In the genomic region with DNA sequence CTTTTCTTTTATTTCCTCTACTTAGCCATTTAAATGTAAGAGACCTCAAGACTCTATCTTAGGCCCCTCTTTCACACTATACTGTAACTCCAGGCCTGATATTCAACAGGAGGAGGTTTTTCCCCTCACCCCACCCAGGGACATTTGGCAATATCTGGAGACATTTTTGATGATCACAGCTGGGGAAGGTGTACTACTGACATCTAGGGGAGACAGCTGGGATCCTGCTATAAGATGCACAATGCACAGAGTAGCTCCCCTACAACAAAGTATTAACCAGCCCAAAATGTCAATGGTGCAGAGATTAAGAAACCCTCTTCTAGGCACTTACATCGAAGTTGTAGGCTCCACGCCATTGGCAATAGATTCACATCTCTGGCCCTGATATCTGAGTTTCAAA, we compare ENCODE assay signal across 12 cellular contexts.
DNase-seq lines count a peak whose midpoint lies in the region; ATAC-seq and TF ChIP-seq lines count a peak whose summit lies in the region.
"Had no signal": no experiment of that assay in that cellular context is flagged by ENCODE, and none has a peak within 500 bp of the region (broad histone marks: within the 10 kb centered on the region; RNA-seq: fewer than 3 reads in every experiment).

No MANE protein-coding gene starts in this region.

- no peak overlapping the region for H3K27ac ChIP-seq in neural cell (ENCODE audit: low read length)

- H3K27ac Mint-ChIP-seq in WTC11 = no peak overlapping the region
- H3K27ac Mint-ChIP-seq in activated T-helper 2 cell treated with anti-CD3 and anti-CD28 coated beads, Interferon-gamma antibody, Interleukin-2, Interleukin-4, amounts not matched to agents 10 μg/mL and 5 μg/mL and 100 μg/mL, durations not matched to agents 14 hours and 24 hours and 36 hours = no peak overlapping the region
- H3K27ac Mint-ChIP-seq: activated CD8-positive, alpha-beta T cell treated with anti-CD3 and anti-CD28 coated beads, Interleukin-2, amount 10 ng/mL, durations not matched to agents 7 days and 5 days had no signal

- intact Hi-C loops in activated T-helper 2 cell treated with anti-CD3 and anti-CD28 coated beads, Interferon-gamma antibody, Interleukin-2, Interleukin-4, amounts not matched to agents 10 μg/mL and 5 μg/mL and 100 μg/mL, durations not matched to agents 14 hours and 24 hours and 36 hours (cut with micrococcal nuclease) = no loop called here

- no peaks in the 10 kb centered on the region for H3K36me3 ChIP-seq in neural cell (ENCODE audit: insufficient read depth, low read length)

- TF ChIP-seq CTCF in GM10248 (IDR thresholded peaks at IDR 0.05; ENCODE audit: control extremely low read depth, extremely low read depth, low read depth, missing control alignments) (peak; percentile 10), WTC11 (IDR thresholded peaks at IDR 0.05) (no peak), neural cell (IDR thresholded peaks at IDR 0.05; ENCODE audit: poor library complexity, severe bottlenecking) (no peak)

- no peaks in the 10 kb centered on the region for H3K9me2 ChIP-seq in neural cell (ENCODE audit: insufficient read depth, low read length)

- peaks cover 6% of the 10 kb centered on the region for H3K36me3 Mint-ChIP-seq in WTC11
- no peaks in the 10 kb centered on the region for H3K36me3 Mint-ChIP-seq in activated T-helper 2 cell treated with anti-CD3 and anti-CD28 coated beads, Interferon-gamma antibody, Interleukin-2, Interleukin-4, amounts not matched to agents 10 μg/mL and 5 μg/mL and 100 μg/mL, durations not matched to agents 14 hours and 24 hours and 36 hours (ENCODE audit: low read depth)

- TF ChIP-seq RAD21 in neural cell (conservative IDR thresholded peaks at IDR 0.05) = peak; percentile 28

- H3K9me3 Mint-ChIP-seq in WTC11 = 0 out of 2 replicates have a peak, but pooled peaks cover 3% of the 10 kb centered on the region
- H3K9me3 Mint-ChIP-seq in activated T-helper 2 cell treated with anti-CD3 and anti-CD28 coated beads, Interferon-gamma antibody, Interleukin-2, Interleukin-4, amounts not matched to agents 10 μg/mL and 5 μg/mL and 100 μg/mL, durations not matched to agents 14 hours and 24 hours and 36 hours = no peaks in the 10 kb centered on the region

- ATAC-seq in WTC11 (peak; percentile 94), GM21390 (IDR thresholded peaks at IDR 0.05; ENCODE audit: unreplicated experiment) (no peak)
- ATAC-seq: activated CD8-positive, alpha-beta T cell treated with anti-CD3 and anti-CD28 coated beads, Interleukin-2, amount 10 ng/mL, durations not matched to agents 7 days and 5 days had no signal

- H3K4me1 Mint-ChIP-seq in WTC11 = peaks cover 3% of the 10 kb centered on the region
- H3K4me1 Mint-ChIP-seq in activated T-helper 2 cell treated with anti-CD3 and anti-CD28 coated beads, Interferon-gamma antibody, Interleukin-2, Interleukin-4, amounts not matched to agents 10 μg/mL and 5 μg/mL and 100 μg/mL, durations not matched to agents 14 hours and 24 hours and 36 hours (ENCODE audit: low read depth) = no peaks in the 10 kb centered on the region

- CTCF ChIA-PET in GM10248 (lab: Yijun Ruan, JAX) = interaction anchor here (1.3 kb wide), 1 partner anchor 10 kb away, joined by 4 read pairs; no protein-coding TSS in a partner anchor
- CTCF ChIA-PET in WTC11 (lab: Charles Lee) = interaction anchor here (1.0 to 1.8 kb wide), 2 partner anchors 122 to 275 kb away, joined by 3 to 18 read pairs; no protein-coding TSS in a partner anchor

- H2AFZ ChIP-seq in neural cell (ENCODE audit: low read depth, low read length) = no peak overlapping the region

- H3K4me2 ChIP-seq in neural cell (ENCODE audit: low read length) = no peak overlapping the region

- H3K9ac ChIP-seq in neural cell (ENCODE audit: low read length) = no peak overlapping the region

- H3K79me2 ChIP-seq in neural cell (replicated peaks; ENCODE audit: insufficient read depth, low read length) = no peaks in the 10 kb centered on the region

- H3K9me3 ChIP-seq in neural cell (ENCODE audit: low read length) = no peaks in the 10 kb centered on the region

- no peaks in the 10 kb centered on the region for H3K27me3 ChIP-seq in neural cell (ENCODE audit: insufficient read depth, low read depth, low read length)

- TF ChIP-seq EP300 in neural cell (conservative IDR thresholded peaks at IDR 0.05; ENCODE audit: poor library complexity, severe bottlenecking) = no peak

- no peak overlapping the region for H3K4me3 Mint-ChIP-seq in WTC11
- no peak overlapping the region for H3K4me3 Mint-ChIP-seq in activated T-helper 2 cell treated with anti-CD3 and anti-CD28 coated beads, Interferon-gamma antibody, Interleukin-2, Interleukin-4, amounts not matched to agents 10 μg/mL and 5 μg/mL and 100 μg/mL, durations not matched to agents 14 hours and 24 hours and 36 hours (ENCODE audit: low read depth)
- H3K4me3 Mint-ChIP-seq: activated CD8-positive, alpha-beta T cell treated with anti-CD3 and anti-CD28 coated beads, Interleukin-2, amount 10 ng/mL, durations not matched to agents 7 days and 5 days had no signal

- H4K20me1 ChIP-seq in neural cell (ENCODE audit: insufficient read depth) = no peaks in the 10 kb centered on the region

- POLR2A ChIA-PET in GM10248 (lab: Yijun Ruan, JAX) = no interaction called here
- POLR2A ChIA-PET in WTC11 (lab: Charles Lee) = no interaction called here

- no peaks in the 10 kb centered on the region for H3F3A ChIP-seq in neural cell (ENCODE audit: insufficient read depth, low read length, poor library complexity, severe bottlenecking)

- H3K4me3 ChIP-seq in Jurkat, Clone E6-1 (ENCODE audit: low read length) = no peak overlapping the region
- no peak overlapping the region for H3K4me3 ChIP-seq in neural cell (ENCODE audit: low read length)

- DNase-seq in GM10248 (ENCODE audit: extremely low spot score) (no peak), WTC11 (ENCODE audit: low spot score) (no peak), NCI-H510A treated with DMSO at 0.1 percent for 48 hours (lab: John Stamatoyannopoulos, UW) (no peak)
- peak; percentile 39 for DNase-seq in Jurkat, Clone E6-1 (ENCODE audit: low read depth, low spot score)
- DNase-seq in activated CD4-positive, alpha-beta T cell treated with anti-CD3 and anti-CD28 coated beads, Interleukin-2, amount 50 U/mL, for 4 hours = no peak
- DNase-seq in activated T-helper 2 cell treated with anti-CD3 and anti-CD28 coated beads, Interferon-gamma antibody, Interleukin-2, Interleukin-4, amounts not matched to agents 10 μg/mL and 5 μg/mL and 100 μg/mL, durations not matched to agents 14 hours and 24 hours and 36 hours (ENCODE audit: low spot score) = no peak
- DNase-seq: activated CD8-positive, alpha-beta T cell treated with anti-CD3 and anti-CD28 coated beads, Interleukin-2, amount 10 ng/mL, durations not matched to agents 7 days and 5 days; aorta; NCI-H1436 treated with DMSO at 0.1 percent for 48 hours; SHP77 had no signal

- H3K27me3 Mint-ChIP-seq in WTC11 (ENCODE audit: low read depth) = no peaks in the 10 kb centered on the region
- H3K27me3 Mint-ChIP-seq in activated T-helper 2 cell treated with anti-CD3 and anti-CD28 coated beads, Interferon-gamma antibody, Interleukin-2, Interleukin-4, amounts not matched to agents 10 μg/mL and 5 μg/mL and 100 μg/mL, durations not matched to agents 14 hours and 24 hours and 36 hours (ENCODE audit: low read depth) = no peaks in the 10 kb centered on the region

TF ChIP-seq in neural cell, 6 proteins besides CTCF, POLR2A, EP300 and RAD21:
- TF ChIP-seq POLR2AphosphoS5 (IDR thresholded peaks at IDR 0.05) (no peak), EZH2 (IDR thresholded peaks at IDR 0.05; ENCODE audit: borderline replicate concordance, insufficient read depth, low read length, poor library complexity, severe bottlenecking) (no peak), SMC3 (conservative IDR thresholded peaks at IDR 0.05; ENCODE audit: poor library complexity) (no peak), TAF1 (IDR thresholded peaks at IDR 0.05; ENCODE audit: low read depth) (no peak), MXI1 (conservative IDR thresholded peaks at IDR 0.05; ENCODE audit: poor library complexity, severe bottlenecking) (no peak)
- TF ChIP-seq, protein P1, sequence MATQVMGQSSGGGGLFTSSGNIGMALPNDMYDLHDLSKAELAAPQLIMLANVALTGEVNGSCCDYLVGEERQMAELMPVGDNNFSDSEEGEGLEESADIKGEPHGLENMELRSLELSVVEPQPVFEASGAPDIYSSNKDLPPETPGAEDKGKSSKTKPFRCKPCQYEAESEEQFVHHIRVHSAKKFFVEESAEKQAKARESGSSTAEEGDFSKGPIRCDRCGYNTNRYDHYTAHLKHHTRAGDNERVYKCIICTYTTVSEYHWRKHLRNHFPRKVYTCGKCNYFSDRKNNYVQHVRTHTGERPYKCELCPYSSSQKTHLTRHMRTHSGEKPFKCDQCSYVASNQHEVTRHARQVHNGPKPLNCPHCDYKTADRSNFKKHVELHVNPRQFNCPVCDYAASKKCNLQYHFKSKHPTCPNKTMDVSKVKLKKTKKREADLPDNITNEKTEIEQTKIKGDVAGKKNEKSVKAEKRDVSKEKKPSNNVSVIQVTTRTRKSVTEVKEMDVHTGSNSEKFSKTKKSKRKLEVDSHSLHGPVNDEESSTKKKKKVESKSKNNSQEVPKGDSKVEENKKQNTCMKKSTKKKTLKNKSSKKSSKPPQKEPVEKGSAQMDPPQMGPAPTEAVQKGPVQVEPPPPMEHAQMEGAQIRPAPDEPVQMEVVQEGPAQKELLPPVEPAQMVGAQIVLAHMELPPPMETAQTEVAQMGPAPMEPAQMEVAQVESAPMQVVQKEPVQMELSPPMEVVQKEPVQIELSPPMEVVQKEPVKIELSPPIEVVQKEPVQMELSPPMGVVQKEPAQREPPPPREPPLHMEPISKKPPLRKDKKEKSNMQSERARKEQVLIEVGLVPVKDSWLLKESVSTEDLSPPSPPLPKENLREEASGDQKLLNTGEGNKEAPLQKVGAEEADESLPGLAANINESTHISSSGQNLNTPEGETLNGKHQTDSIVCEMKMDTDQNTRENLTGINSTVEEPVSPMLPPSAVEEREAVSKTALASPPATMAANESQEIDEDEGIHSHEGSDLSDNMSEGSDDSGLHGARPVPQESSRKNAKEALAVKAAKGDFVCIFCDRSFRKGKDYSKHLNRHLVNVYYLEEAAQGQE (IDR thresholded peaks at IDR 0.05; ENCODE audit: borderline replicate concordance) = no peak
